ENCODE assay signal across 2 cellular contexts in genomic region chr9:131099088-131099611, GRCh38.
A peak's percentile ranks its signal among the peaks of the same experiment; 100 is the strongest.
TF ChIP-seq lines count a peak whose summit lies in the region.

No MANE protein-coding gene starts in this region.

TF ChIP-seq in GM23338, 12 proteins besides CTCF, POLR2A, EP300 and RAD21:
- no peak for TF ChIP-seq POLR2AphosphoS5 (IDR thresholded peaks at IDR 0.05; ENCODE audit: low read depth)

TF ChIP-seq in K562, 482 proteins besides CTCF, POLR2A, EP300 and RAD21:
- no peak for TF ChIP-seq ATF3 (IDR thresholded peaks at IDR 0.05)
- 0 out of 2 replicates have a peak, but pooled peaks have one; percentile 19 for TF ChIP-seq ATF3 (CRISPR knock-in tag; conservative IDR thresholded peaks at IDR 0.05)
- no peak for TF ChIP-seq FOXP1 (CRISPR knock-in tag; IDR thresholded peaks at IDR 0.05)
- TF ChIP-seq STAT6 (CRISPR knock-in tag; IDR thresholded peaks at IDR 0.05), result peak; percentile 60; the same call in 1 of the 2 replicates
TF ChIP-seq in K562: peak in this region for 2.
